17 cellular contexts compared by ENCODE assay signal in the genomic region with DNA sequence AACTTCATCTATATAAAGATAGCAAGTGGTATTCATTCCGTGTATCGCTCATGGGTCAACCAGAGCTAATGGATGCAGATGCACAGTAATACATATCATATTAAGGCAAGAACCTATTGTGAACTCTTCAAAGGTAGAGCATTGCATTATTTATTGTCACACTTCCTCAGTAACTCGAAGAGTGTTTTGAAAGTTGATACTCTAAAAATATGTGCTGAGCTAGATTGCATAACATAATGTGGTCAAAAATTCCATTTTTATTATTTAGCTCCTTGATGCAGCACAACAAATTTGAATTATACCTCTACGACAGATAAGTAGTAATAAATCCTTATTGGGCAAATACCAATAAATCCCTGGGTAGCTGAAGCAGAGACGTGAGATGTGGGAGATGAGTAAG.
A peak's percentile ranks its signal among the peaks of the same experiment; 100 is the strongest.
DNase-seq lines count a peak whose midpoint lies in the region; FAIRE-seq and TF ChIP-seq lines count a peak whose summit lies in the region.
"Had no signal": no experiment of that assay in that cellular context is flagged by ENCODE, and none has a peak within 500 bp of the region (broad histone marks: within the 10 kb centered on the region; RNA-seq: fewer than 3 reads in every experiment).

No MANE protein-coding gene starts in this region.

- H3K36me3 ChIP-seq in small intestine (ENCODE audit: control insufficient read depth in 2 of 2, insufficient read depth in 2 of 2, low read length in 2 of 2), result no peaks in the 10 kb centered on the region

- TF ChIP-seq POLR2A in H54 (IDR thresholded peaks at IDR 0.05; ENCODE audit: low read depth, low read length), result no peak

- FAIRE-seq in H54 (lab: Jason Lieb, UNC), result peak; percentile 58
- no peak for FAIRE-seq in small intestine (lab: Jason Lieb, UNC)
- FAIRE-seq: A204.1, D721Med, G401.6, GM12892 had no signal

- no peaks in the 10 kb centered on the region for H3K4me1 ChIP-seq in small intestine (ENCODE audit: control insufficient read depth in 2 of 2, insufficient read depth in 1 of 2, low read depth in 1 of 2, low read length in 1 of 2)
- H3K4me1 ChIP-seq: Caco-2 had no signal

- H3K27me3 ChIP-seq in small intestine (ENCODE audit: control insufficient read depth in 2 of 2, insufficient read depth in 2 of 2, low read length in 2 of 2), result no peaks in the 10 kb centered on the region

- WGBS in small intestine, 3 donors, result 72 to 77% (median 73%) methylated on average over 5 of the region's 5 CpGs

- in situ Hi-C loops in GM13977 (cut with MboI; ENCODE audit: low pct_unique_long_range_greater_than_20kb, low sequenced_read_pairs, unreplicated experiment), result no loop called here

- H3K27ac ChIP-seq in small intestine (ENCODE audit: low read depth in 1 of 2, low read length in 1 of 2), result no peak overlapping the region
- H3K27ac ChIP-seq: C4-2B had no signal

- no peak for DNase-seq in H54 (ENCODE audit: insufficient read length, low spot score)
- peak; percentile 38 for DNase-seq in LHCN-M2 (ENCODE audit: low read depth)
- DNase-seq in amniotic epithelial cell (ENCODE audit: low read depth), result peak; percentile 68
- DNase-seq in GM13977 (ENCODE audit: low spot score), result no peak
- no peak for DNase-seq in small intestine
- no peak for DNase-seq in stimulated activated CD4-positive, alpha-beta T cell treated with anti-CD3 and anti-CD28 coated beads, Interleukin-4, amount 100 ng/mL, for 1 hour
- DNase-seq: ACHN; AML-193; Caco-2; CD4-positive, alpha-beta T cell; H7 had no signal

- no peak overlapping the region for H3K4me3 ChIP-seq in small intestine (ENCODE audit: low read depth in 1 of 2, low read length in 2 of 2)
- H3K4me3 ChIP-seq: GM23338 had no signal

- H3K9me3 ChIP-seq in small intestine (ENCODE audit: control insufficient read depth, low read depth), result no peaks in the 10 kb centered on the region
- H3K9me3 ChIP-seq: Caco-2 had no signal

- no peak for TF ChIP-seq CTCF in GM13977 (IDR thresholded peaks at IDR 0.05; ENCODE audit: extremely low read depth, insufficient read depth, missing control alignments)

Comparison
In these comparisons a context has a peak if more than half of its experiments do, and no peak if none do; other contexts are left out.
1. DNase-seq: peak in LHCN-M2 (single experiment) and amniotic epithelial cell (single experiment); none in H54 (single experiment), GM13977 (single experiment), small intestine (single experiment) and stimulated activated CD4-positive, alpha-beta T cell treated with anti-CD3 and anti-CD28 coated beads, Interleukin-4, amount 100 ng/mL, for 1 hour (single experiment).